ENCODE assay signal across 20 cellular contexts in the genomic region with DNA sequence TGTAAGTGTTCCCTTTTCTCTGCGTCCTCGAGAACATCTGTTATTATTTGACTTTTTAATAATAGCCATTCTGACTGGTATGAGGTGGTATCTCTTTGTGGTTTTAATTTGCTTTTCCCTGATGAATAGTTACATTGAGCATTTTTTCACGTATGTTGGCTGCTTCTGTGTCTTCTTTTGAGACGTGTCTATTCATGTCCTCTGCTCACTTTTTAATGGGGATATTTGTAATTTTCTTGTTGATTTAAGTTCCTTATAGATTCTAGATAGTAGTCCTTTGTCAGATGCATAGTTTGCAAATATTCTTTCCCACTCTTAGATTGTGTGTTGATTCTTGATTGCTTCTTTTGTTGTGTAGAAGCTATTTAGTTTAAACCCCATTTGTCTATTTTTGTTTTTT.
DNase-seq lines count a peak whose midpoint lies in the region; ATAC-seq, FAIRE-seq and TF ChIP-seq lines count a peak whose summit lies in the region.
"Had no signal": no experiment of that assay in that cellular context is flagged by ENCODE, and none has a peak within 500 bp of the region (broad histone marks: within the 10 kb centered on the region; RNA-seq: fewer than 3 reads in every experiment).

No MANE protein-coding gene starts in this region.

- DNase-seq in NCI-H1105 treated with DMSO at 0.1 percent for 48 hours (lab: John Stamatoyannopoulos, UW) (peak; percentile 11), NCI-H1105 (lab: John Stamatoyannopoulos, UW) (no peak), epithelial cell of esophagus (ENCODE audit: low read depth) (peak; percentile 15), foreskin melanocyte (peak; percentile 1), iPS-NIHi11 (ENCODE audit: low spot score) (no peak), pancreas (no peak), DMS153 treated with DMSO at 0.1 percent for 48 hours (lab: John Stamatoyannopoulos, UW; ENCODE audit: unreplicated experiment) (no peak)
- DNase-seq: AML-193; CD4-positive, alpha-beta T cell; DMS153; DMS79 treated with DMSO at 0.1 percent for 48 hours; GF-D8; GOT3; H7 had no signal

- no peak overlapping the region for H3K27ac ChIP-seq in pancreas
- H3K27ac ChIP-seq: 22Rv1, A549, C4-2B had no signal

- no peak for ATAC-seq in pancreas
- ATAC-seq: A549, HCT116, HepG2 had no signal

- no peaks in the 10 kb centered on the region for H3K27me3 ChIP-seq in pancreas

- no peaks in the 10 kb centered on the region for H3K9me3 ChIP-seq in pancreas

- H3K4me1 ChIP-seq in pancreas, result no peaks in the 10 kb centered on the region
- H3K4me1 ChIP-seq: A549 had no signal

- no peak for FAIRE-seq in pancreas (lab: Jason Lieb, UNC)
- FAIRE-seq: A549, GM19239, HepG2 had no signal

- no peaks in the 10 kb centered on the region for H3K36me3 ChIP-seq in pancreas

- intact Hi-C loops in pancreas (cut with DNase I), result no loop called here

- no peak overlapping the region for H3K4me3 ChIP-seq in epithelial cell of esophagus (ENCODE audit: low read length)
- H3K4me3 ChIP-seq in pancreas, result no peak overlapping the region
- H3K4me3 ChIP-seq: A549 had no signal

- TF ChIP-seq CTCF in epithelial cell of esophagus (IDR thresholded peaks at IDR 0.05; ENCODE audit: insufficient read depth, low read depth, low read length, missing control alignments), result no peak
- TF ChIP-seq CTCF in pancreas (IDR thresholded peaks at IDR 0.05), result no peak

- 47 to 50% methylated on average over 4 of the region's 4 CpGs for WGBS in pancreas, 2 donors

Comparison
In these comparisons a context has a peak if more than half of its experiments do, and no peak if none do; other contexts are left out.
1. DNase-seq: peak in NCI-H1105 treated with DMSO at 0.1 percent for 48 hours (single experiment), epithelial cell of esophagus (single experiment) and foreskin melanocyte (single experiment); none in NCI-H1105 (single experiment), iPS-NIHi11 (single experiment), pancreas (0 of 6) and DMS153 treated with DMSO at 0.1 percent for 48 hours (single experiment).